25 cellular contexts compared by ENCODE assay signal in genomic region chr2:23155022-23155421, GRCh38.
"Had no signal": no experiment of that assay in that cellular context is flagged by ENCODE, and none has a peak within 500 bp of the region (broad histone marks: within the 10 kb centered on the region; RNA-seq: fewer than 3 reads in every experiment).

No MANE protein-coding gene starts in this region.

- H3K4me3 ChIP-seq: neural progenitor cell, ovary, psoas muscle, skin epidermis, suprapubic skin, testis, tibial artery, transverse colon, upper lobe of right lung, uterus had no signal

- H3K27ac ChIP-seq: neural progenitor cell, ovary, parathyroid adenoma, psoas muscle, skin epidermis, suprapubic skin, testis, tibial artery, transverse colon, upper lobe of right lung, uterus had no signal

- H3K9me3 ChIP-seq: ovary, psoas muscle, suprapubic skin, testis, tibial artery, transverse colon, upper lobe of right lung, uterus had no signal

- H3K4me1 ChIP-seq: neural progenitor cell, parathyroid adenoma, psoas muscle, suprapubic skin, testis, tibial artery, transverse colon, upper lobe of right lung, uterus had no signal

- H3K27me3 ChIP-seq: neural progenitor cell, ovary, suprapubic skin, testis, tibial artery, transverse colon, upper lobe of right lung, uterus had no signal

- H3K36me3 ChIP-seq: neural progenitor cell, ovary, suprapubic skin, tibial artery, transverse colon, upper lobe of right lung, uterus had no signal

- ATAC-seq: naive thymus-derived CD4-positive, alpha-beta T cell; natural killer cell; psoas muscle; right cardiac atrium; sciatic nerve; stimulated activated effector memory CD8-positive, alpha-beta T cell treated with anti-CD3 and anti-CD28 coated beads, Interleukin-12 subunit alpha, Interleukin-12 subunit beta, amount 100 ng/mL, for 72 hours; stimulated activated naive B cell treated with anti-CD40 and anti-IgM and Interleukin-4, amounts not matched to agents 10 μg/mL and 1 μg/mL and 100 μg/mL, for 72 hours; upper lobe of right lung had no signal

- DNase-seq: naive thymus-derived CD4-positive, alpha-beta T cell; natural killer cell; occipital lobe; ovary; posterior cingulate gyrus; psoas muscle; right cardiac atrium; stimulated activated CD4-positive, alpha-beta T cell treated with anti-CD3 and anti-CD28 coated beads, Interleukin-15, amount 100 ng/mL, for 24 hours; stimulated activated CD4-positive, alpha-beta T cell treated with anti-CD3 and anti-CD28 coated beads, Interleukin-2, amount 100 ng/mL, for 24 hours; stimulated activated CD4-positive, alpha-beta T cell treated with anti-CD3 and anti-CD28 coated beads, Interleukin-2, amount 100 ng/mL, for 48 hours; stimulated activated CD4-positive, alpha-beta T cell treated with anti-CD3 and anti-CD28 coated beads, Interleukin-4, amount 100 ng/mL, for 24 hours; stimulated activated naive B cell treated with anti-CD40 and anti-IgM and Interleukin-4, amounts not matched to agents 10 μg/mL and 1 μg/mL and 100 μg/mL, for 72 hours; stimulated activated naive CD4-positive, alpha-beta T cell treated with Interleukin-2 at 50 U/mL for 16 hours; substantia nigra; testis; tibial artery; transverse colon; upper lobe of right lung; uterus had no signal
